Comparison of ENCODE assay signal across 10 cellular contexts in the genomic region with DNA sequence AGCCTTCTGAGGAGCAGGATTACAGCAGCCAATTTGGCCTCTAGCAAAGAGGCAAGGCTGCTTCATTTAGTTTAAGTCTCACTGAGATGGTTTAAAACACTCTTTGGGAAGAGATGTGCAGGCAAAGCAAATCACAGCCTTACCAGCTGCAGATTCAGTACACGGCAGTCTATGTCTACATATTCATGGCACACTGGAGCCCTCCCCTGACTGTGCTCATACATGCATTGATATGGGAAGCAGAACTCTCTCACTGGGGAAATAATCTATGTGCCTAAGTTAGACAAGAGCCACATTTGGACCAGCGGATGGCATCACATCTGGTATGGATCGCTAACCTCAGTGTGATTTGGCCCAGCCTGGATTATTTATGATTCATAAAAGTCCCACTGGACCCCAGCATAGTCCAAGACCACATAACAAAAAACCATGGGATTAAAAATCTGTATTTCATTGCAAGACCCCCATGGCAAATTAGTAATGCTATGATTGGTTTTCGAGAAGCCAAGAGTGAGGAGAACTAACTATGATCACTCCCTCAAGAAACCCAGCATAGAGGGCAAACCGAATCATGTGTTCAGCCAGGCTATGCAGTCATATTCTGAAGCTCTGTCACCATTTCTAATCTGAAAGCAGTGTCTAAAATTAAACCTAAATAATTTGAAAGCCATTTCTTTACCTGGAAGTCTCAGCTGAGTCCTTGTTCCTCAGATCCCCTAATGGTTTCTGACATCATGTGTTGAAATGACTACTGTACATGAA. TPM values are rescaled to one million over a fixed set of nuclear protein-coding genes. Genes with fewer than 3 reads are reported as not detected.
DNase-seq lines count a peak whose midpoint lies in the region; ATAC-seq and TF ChIP-seq lines count a peak whose summit lies in the region.
"Had no signal": no experiment of that assay in that cellular context is flagged by ENCODE, and none has a peak within 500 bp of the region (broad histone marks: within the 10 kb centered on the region; RNA-seq: fewer than 3 reads in every experiment).

No MANE protein-coding gene starts in this region.

- WGBS in mammary epithelial cell (ENCODE audit: low coverage, missing lambda C conversion rate), result 69% methylated on average over 4 of the region's 5 CpGs
- 88 to 96% methylated on average over 3 to 5 of the region's 5 CpGs for WGBS in mesodermal cell (ENCODE audit: insufficient coverage in 2 of 2), 2 experiments
- 81 to 84% methylated on average over 5 of the region's 5 CpGs for WGBS in upper lobe of left lung, 2 donors

- no peak for ATAC-seq in upper lobe of left lung (ENCODE audit: low FRiP score in 2 of 2)
- no peak for ATAC-seq in HG02840 (IDR thresholded peaks at IDR 0.05; ENCODE audit: low FRiP score, unreplicated experiment)

- H3K36me3 ChIP-seq in breast epithelium (no peaks in the 10 kb centered on the region), mammary epithelial cell (ENCODE audit: insufficient read depth, low read length) (no peaks in the 10 kb centered on the region), mesodermal cell (ENCODE audit: control insufficient read depth, insufficient read depth, low read length) (peaks cover 28% of the 10 kb centered on the region), upper lobe of left lung (no peaks in the 10 kb centered on the region)

- no peak overlapping the region for H2AFZ ChIP-seq in mammary epithelial cell (ENCODE audit: low read depth, low read length)

- no TSS peak for BruUV-seq in mammary epithelial cell (replicated peaks; lab: Mats Ljungman, UMichigan)

- H3K27me3 ChIP-seq in breast epithelium (no peaks in the 10 kb centered on the region), mammary epithelial cell (ENCODE audit: insufficient read depth, low read length) (no peaks in the 10 kb centered on the region), upper lobe of left lung (no peaks in the 10 kb centered on the region)

- H3K27ac ChIP-seq in breast epithelium (peak overlapping the region; percentile 92 to 94), mammary epithelial cell (ENCODE audit: insufficient read depth, low read depth, low read length) (no peak overlapping the region), coronary artery (peak overlapping the region; percentile 88 to 93), mesodermal cell (ENCODE audit: low read depth, low read length, severe bottlenecking) (no peak overlapping the region), upper lobe of left lung (peak overlapping the region; percentile 7 to 74 (median 64))

- H4K20me1 ChIP-seq in mammary epithelial cell (ENCODE audit: insufficient read depth, low read length), result no peaks in the 10 kb centered on the region

- intact Hi-C loops in breast epithelium (cut with DNase I; ENCODE audit: low total_unique reads) (no loop called here), mammary epithelial cell (cut with micrococcal nuclease) (loop anchor here (1.0 to 2.0 kb wide), 4 partner anchors 37 to 261 kb away; no protein-coding TSS in a partner anchor)

- TF ChIP-seq EP300 in upper lobe of left lung (IDR thresholded peaks at IDR 0.05), result no peak

- H3K4me1 ChIP-seq in breast epithelium (peaks cover 7 to 18% of the 10 kb centered on the region in 2 donors), mammary epithelial cell (ENCODE audit: insufficient read depth, low read length) (peaks cover 32% of the 10 kb centered on the region), mesodermal cell (ENCODE audit: control insufficient read depth, insufficient read depth, low read length, poor library complexity, severe bottlenecking) (peaks cover 58% of the 10 kb centered on the region), upper lobe of left lung (peaks cover 24 to 44% (median 33%) of the 10 kb centered on the region in 4 donors)

- CTCF ChIA-PET in mammary epithelial cell (lab: Charles Lee; ENCODE audit: low non-redundant PET), result no interaction called here

- no peak for TF ChIP-seq CTCF in breast epithelium (IDR thresholded peaks at IDR 0.05)
- peak in 1 of 2 donors; percentile 29 for TF ChIP-seq CTCF in mammary epithelial cell (conservative IDR thresholded peaks at IDR 0.05 in 1 of 2, IDR thresholded peaks at IDR 0.05 in 1 of 2; ENCODE audit: extremely low read depth in 1 of 2, insufficient read depth in 1 of 2, low read depth in 1 of 2, low read length in 2 of 2)
- TF ChIP-seq CTCF in coronary artery (IDR thresholded peaks at IDR 0.05), result no peak
- TF ChIP-seq CTCF in upper lobe of left lung (IDR thresholded peaks at IDR 0.05), result no peak

- no peaks in the 10 kb centered on the region for H3K9me3 ChIP-seq in breast epithelium
- no peaks in the 10 kb centered on the region for H3K9me3 ChIP-seq in mammary epithelial cell (replicated peaks; ENCODE audit: insufficient read depth, low read length)
- H3K9me3 ChIP-seq in mesodermal cell (ENCODE audit: control insufficient read depth, low read length), result no peaks in the 10 kb centered on the region
- no peaks in the 10 kb centered on the region for H3K9me3 ChIP-seq in upper lobe of left lung

- in situ Hi-C loops in mammary epithelial cell (cut with MboI; ENCODE audit: low sequenced_read_pairs in 2 of 2), result loop anchor here in 1 of 2 donors (10.0 kb wide), 1 partner anchor 199 kb away; the partner anchor contains the start of gene PSMD6

- no peak overlapping the region for H3K4me2 ChIP-seq in mammary epithelial cell (ENCODE audit: insufficient read depth, low read depth, low read length)

- dilution Hi-C loops in mammary epithelial cell (cut with HindIII; ENCODE audit: low sequenced_read_pairs), result no loop called here

- no peak for DNase-seq in breast epithelium (ENCODE audit: low spot score in 2 of 2)
- no peak for DNase-seq in mammary epithelial cell
- no peak for DNase-seq in coronary artery (ENCODE audit: low spot score)
- no peak for DNase-seq in upper lobe of left lung
- no peak for DNase-seq in AML-193 (lab: John Stamatoyannopoulos, UW)
- no peak for DNase-seq in NCI-H146 (lab: John Stamatoyannopoulos, UW)
- DNase-seq: activated CD4-positive, alpha-beta T cell treated with anti-CD3 and anti-CD28 coated beads for 4 hours; KG1 had no signal

- peaks cover 99% of the 10 kb centered on the region for H3K79me2 ChIP-seq in mammary epithelial cell (ENCODE audit: insufficient read depth, low read length)

- TF ChIP-seq POLR2A in breast epithelium (IDR thresholded peaks at IDR 0.05) (no peak), upper lobe of left lung (IDR thresholded peaks at IDR 0.05) (no peak)

- H3K9ac ChIP-seq in mammary epithelial cell (ENCODE audit: insufficient read depth, low read length), result no peak overlapping the region

- peak overlapping the region; percentile 27 to 64 (median 43) for H3K4me3 ChIP-seq in breast epithelium
- no peak overlapping the region for H3K4me3 ChIP-seq in mammary epithelial cell (replicated peaks in 1 of 3; ENCODE audit: insufficient read depth in 1 of 3, low read depth in 2 of 3, low read length in 3 of 3)
- peak overlapping the region; percentile 61 for H3K4me3 ChIP-seq in coronary artery
- H3K4me3 ChIP-seq in mesodermal cell (ENCODE audit: extremely low read depth, insufficient read depth, low read length, poor library complexity, severe bottlenecking), result peak overlapping the region; percentile 29
- peak overlapping the region in 2 of 4 donors; percentile 15 to 30 for H3K4me3 ChIP-seq in upper lobe of left lung

RNA-seq across cellular contexts. Expression of gene PRICKLE2, which starts 1.3 kb away (rescaled TPM):
- 10 to 100 TPM; 35.1 to 72.5 (median 44.5) TPM for total RNA-seq in breast epithelium
- total RNA-seq in mammary epithelial cell, result 10 to 100 TPM; 23.2 to 50.5 TPM
- polyA plus RNA-seq in mammary epithelial cell, result 8.6 TPM
- 50.8 TPM for polyA minus RNA-seq in mammary epithelial cell
- 17.5 TPM for polyA plus RNA-seq in mesodermal cell (2013, experiment 1 of 2)
- polyA plus RNA-seq in mesodermal cell (2013, experiment 2 of 2), result 15.7 TPM
- total RNA-seq in upper lobe of left lung, result 10 to 100 TPM; 28.3 to 68.9 (median 36.3) TPM

Comparison
In these comparisons a context has a peak if more than half of its experiments do, and no peak if none do; other contexts are left out.
1. H3K27ac ChIP-seq: peak in breast epithelium (2 of 2), coronary artery (2 of 2) and upper lobe of left lung (4 of 4); none in mammary epithelial cell (single experiment) and mesodermal cell (single experiment).
2. H3K4me3 ChIP-seq: peak in breast epithelium (3 of 3), coronary artery (single experiment) and mesodermal cell (single experiment); none in mammary epithelial cell (0 of 3).